Comparison of ENCODE assay signal across 1 cellular context in the genomic region with DNA sequence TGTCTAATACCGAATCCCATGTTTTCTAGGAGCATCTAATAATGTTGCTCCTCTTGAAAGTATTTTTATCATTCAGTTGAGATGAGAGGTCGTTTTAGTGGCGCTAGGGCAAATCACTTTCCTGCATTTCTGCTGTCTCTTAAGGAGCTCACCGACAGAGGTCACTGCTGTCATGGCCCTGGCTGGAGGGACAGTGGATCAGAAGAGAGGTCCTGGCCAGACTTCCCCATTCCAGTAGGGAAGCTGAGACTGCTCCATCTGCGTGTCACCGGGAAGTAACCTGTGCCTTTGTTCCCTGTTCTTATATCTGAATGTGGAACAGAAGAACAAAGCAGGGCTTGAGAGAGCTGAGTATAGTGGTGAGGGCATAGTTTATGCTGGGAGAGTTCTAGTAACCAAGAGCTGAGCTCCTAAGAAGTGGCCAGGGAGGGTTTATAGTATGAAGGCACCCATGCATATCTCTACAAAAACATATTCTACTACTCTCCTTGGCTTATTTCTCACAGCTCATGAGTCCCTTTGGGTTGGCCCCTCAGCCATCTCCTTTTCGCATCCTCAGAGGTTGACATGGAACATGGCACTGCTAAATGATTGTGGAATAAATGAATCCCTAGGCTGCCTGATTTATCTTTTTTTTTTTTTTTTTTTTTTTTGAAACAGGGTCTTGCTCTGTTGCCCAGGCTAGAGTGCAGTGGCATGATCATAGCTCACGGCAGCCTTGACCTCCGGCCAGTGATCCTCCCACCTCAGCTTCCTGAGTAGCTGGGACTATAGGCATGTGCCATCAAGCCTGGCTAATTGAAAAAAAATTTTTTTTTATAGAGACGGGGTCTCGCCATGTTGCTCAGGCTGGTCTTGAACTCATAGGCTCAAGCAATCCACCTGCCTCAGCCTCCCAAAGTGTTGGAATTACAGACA.
A peak's percentile ranks its signal among the peaks of the same experiment; 100 is the strongest.
TF ChIP-seq lines count a peak whose summit lies in the region.

No MANE protein-coding gene starts in this region.

TF ChIP-seq in HepG2, 621 proteins besides CTCF, POLR2A, EP300 and RAD21 (continued from another document and continues in another):
- TF ChIP-seq, protein P1, sequence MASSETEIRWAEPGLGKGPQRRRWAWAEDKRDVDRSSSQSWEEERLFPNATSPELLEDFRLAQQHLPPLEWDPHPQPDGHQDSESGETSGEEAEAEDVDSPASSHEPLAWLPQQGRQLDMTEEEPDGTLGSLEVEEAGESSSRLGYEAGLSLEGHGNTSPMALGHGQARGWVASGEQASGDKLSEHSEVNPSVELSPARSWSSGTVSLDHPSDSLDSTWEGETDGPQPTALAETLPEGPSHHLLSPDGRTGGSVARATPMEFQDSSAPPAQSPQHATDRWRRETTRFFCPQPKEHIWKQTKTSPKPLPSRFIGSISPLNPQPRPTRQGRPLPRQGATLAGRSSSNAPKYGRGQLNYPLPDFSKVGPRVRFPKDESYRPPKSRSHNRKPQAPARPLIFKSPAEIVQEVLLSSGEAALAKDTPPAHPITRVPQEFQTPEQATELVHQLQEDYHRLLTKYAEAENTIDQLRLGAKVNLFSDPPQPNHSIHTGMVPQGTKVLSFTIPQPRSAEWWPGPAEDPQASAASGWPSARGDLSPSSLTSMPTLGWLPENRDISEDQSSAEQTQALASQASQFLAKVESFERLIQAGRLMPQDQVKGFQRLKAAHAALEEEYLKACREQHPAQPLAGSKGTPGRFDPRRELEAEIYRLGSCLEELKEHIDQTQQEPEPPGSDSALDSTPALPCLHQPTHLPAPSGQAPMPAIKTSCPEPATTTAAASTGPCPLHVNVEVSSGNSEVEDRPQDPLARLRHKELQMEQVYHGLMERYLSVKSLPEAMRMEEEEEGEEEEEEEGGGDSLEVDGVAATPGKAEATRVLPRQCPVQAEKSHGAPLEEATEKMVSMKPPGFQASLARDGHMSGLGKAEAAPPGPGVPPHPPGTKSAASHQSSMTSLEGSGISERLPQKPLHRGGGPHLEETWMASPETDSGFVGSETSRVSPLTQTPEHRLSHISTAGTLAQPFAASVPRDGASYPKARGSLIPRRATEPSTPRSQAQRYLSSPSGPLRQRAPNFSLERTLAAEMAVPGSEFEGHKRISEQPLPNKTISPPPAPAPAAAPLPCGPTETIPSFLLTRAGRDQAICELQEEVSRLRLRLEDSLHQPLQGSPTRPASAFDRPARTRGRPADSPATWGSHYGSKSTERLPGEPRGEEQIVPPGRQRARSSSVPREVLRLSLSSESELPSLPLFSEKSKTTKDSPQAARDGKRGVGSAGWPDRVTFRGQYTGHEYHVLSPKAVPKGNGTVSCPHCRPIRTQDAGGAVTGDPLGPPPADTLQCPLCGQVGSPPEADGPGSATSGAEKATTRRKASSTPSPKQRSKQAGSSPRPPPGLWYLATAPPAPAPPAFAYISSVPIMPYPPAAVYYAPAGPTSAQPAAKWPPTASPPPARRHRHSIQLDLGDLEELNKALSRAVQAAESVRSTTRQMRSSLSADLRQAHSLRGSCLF (CRISPR knock-in tag; IDR thresholded peaks at IDR 0.05; ENCODE audit: borderline replicate concordance) = no peak
- TF ChIP-seq ARID4A (CRISPR knock-in tag; IDR thresholded peaks at IDR 0.05; ENCODE audit: borderline replicate concordance) (no peak), DZIP1 (CRISPR knock-in tag; IDR thresholded peaks at IDR 0.05) (no peak), HNRNPLL (IDR thresholded peaks at IDR 0.05; ENCODE audit: low read depth, low read length, poor library complexity, severe bottlenecking) (no peak), ERF (CRISPR knock-in tag; IDR thresholded peaks at IDR 0.05) (no peak), EEA1 (CRISPR knock-in tag; IDR thresholded peaks at IDR 0.05; ENCODE audit: borderline replicate concordance) (no peak), HOXA3 (CRISPR knock-in tag; IDR thresholded peaks at IDR 0.05) (no peak), SAFB2 (CRISPR knock-in tag; IDR thresholded peaks at IDR 0.05; ENCODE audit: borderline replicate concordance, low read depth) (no peak), SOX13 (IDR thresholded peaks at IDR 0.05) (no peak), SOX13 (CRISPR knock-in tag; conservative IDR thresholded peaks at IDR 0.05 in 1 of 2, IDR thresholded peaks at IDR 0.05 in 1 of 2) (0 out of 4 replicates have a peak, but pooled peaks of 1 of the 2 experiments have one; percentile 19), REL (CRISPR knock-in tag; conservative IDR thresholded peaks at IDR 0.05) (no peak), FOXO1 (CRISPR knock-in tag; IDR thresholded peaks at IDR 0.05) (no peak), ZBTB33 (CRISPR knock-in tag; IDR thresholded peaks at IDR 0.05) (peak; percentile 96), HBP1 (CRISPR knock-in tag; IDR thresholded peaks at IDR 0.05; ENCODE audit: low read depth) (no peak), GTF3A (CRISPR knock-in tag; conservative IDR thresholded peaks at IDR 0.05) (no peak), ZFYVE20 (CRISPR knock-in tag; IDR thresholded peaks at IDR 0.05; ENCODE audit: borderline replicate concordance, low read depth) (no peak), ZNF761 (CRISPR knock-in tag; conservative IDR thresholded peaks at IDR 0.05) (no peak), BRD4 (CRISPR knock-in tag; IDR thresholded peaks at IDR 0.05) (no peak), SMAD9 (CRISPR knock-in tag; IDR thresholded peaks at IDR 0.05) (no peak), IRX3 (CRISPR knock-in tag; IDR thresholded peaks at IDR 0.05; ENCODE audit: borderline replicate concordance, low read depth) (no peak), ZNF234 (CRISPR knock-in tag; conservative IDR thresholded peaks at IDR 0.05) (no peak), ZNF30 (CRISPR knock-in tag; IDR thresholded peaks at IDR 0.05) (no peak)
- TF ChIP-seq, protein P2, sequence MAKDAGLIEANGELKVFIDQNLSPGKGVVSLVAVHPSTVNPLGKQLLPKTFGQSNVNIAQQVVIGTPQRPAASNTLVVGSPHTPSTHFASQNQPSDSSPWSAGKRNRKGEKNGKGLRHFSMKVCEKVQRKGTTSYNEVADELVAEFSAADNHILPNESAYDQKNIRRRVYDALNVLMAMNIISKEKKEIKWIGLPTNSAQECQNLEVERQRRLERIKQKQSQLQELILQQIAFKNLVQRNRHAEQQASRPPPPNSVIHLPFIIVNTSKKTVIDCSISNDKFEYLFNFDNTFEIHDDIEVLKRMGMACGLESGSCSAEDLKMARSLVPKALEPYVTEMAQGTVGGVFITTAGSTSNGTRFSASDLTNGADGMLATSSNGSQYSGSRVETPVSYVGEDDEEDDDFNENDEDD (CRISPR knock-in tag; IDR thresholded peaks at IDR 0.05; ENCODE audit: borderline replicate concordance) = no peak
- TF ChIP-seq, protein P3, sequence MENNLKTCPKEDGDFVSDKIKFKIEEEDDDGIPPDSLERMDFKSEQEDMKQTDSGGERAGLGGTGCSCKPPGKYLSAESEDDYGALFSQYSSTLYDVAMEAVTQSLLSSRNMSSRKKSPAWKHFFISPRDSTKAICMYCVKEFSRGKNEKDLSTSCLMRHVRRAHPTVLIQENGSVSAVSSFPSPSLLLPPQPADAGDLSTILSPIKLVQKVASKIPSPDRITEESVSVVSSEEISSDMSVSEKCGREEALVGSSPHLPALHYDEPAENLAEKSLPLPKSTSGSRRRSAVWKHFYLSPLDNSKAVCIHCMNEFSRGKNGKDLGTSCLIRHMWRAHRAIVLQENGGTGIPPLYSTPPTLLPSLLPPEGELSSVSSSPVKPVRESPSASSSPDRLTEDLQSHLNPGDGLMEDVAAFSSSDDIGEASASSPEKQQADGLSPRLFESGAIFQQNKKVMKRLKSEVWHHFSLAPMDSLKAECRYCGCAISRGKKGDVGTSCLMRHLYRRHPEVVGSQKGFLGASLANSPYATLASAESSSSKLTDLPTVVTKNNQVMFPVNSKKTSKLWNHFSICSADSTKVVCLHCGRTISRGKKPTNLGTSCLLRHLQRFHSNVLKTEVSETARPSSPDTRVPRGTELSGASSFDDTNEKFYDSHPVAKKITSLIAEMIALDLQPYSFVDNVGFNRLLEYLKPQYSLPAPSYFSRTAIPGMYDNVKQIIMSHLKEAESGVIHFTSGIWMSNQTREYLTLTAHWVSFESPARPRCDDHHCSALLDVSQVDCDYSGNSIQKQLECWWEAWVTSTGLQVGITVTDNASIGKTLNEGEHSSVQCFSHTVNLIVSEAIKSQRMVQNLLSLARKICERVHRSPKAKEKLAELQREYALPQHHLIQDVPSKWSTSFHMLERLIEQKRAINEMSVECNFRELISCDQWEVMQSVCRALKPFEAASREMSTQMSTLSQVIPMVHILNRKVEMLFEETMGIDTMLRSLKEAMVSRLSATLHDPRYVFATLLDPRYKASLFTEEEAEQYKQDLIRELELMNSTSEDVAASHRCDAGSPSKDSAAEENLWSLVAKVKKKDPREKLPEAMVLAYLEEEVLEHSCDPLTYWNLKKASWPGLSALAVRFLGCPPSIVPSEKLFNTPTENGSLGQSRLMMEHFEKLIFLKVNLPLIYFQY (CRISPR knock-in tag; IDR thresholded peaks at IDR 0.05; ENCODE audit: borderline replicate concordance) = no peak
- TF ChIP-seq, protein P4, sequence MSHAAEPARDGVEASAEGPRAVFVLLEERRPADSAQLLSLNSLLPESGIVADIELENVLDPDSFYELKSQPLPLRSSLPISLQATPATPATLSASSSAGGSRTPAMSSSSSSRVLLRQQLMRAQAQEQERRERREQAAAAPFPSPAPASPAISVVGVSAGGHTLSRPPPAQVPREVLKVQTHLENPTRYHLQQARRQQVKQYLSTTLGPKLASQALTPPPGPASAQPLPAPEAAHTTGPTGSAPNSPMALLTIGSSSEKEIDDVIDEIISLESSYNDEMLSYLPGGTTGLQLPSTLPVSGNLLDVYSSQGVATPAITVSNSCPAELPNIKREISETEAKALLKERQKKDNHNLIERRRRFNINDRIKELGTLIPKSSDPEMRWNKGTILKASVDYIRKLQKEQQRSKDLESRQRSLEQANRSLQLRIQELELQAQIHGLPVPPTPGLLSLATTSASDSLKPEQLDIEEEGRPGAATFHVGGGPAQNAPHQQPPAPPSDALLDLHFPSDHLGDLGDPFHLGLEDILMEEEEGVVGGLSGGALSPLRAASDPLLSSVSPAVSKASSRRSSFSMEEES (CRISPR knock-in tag; IDR thresholded peaks at IDR 0.05) = no peak
- TF ChIP-seq, protein P5, sequence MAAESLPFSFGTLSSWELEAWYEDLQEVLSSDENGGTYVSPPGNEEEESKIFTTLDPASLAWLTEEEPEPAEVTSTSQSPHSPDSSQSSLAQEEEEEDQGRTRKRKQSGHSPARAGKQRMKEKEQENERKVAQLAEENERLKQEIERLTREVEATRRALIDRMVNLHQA (CRISPR knock-in tag; IDR thresholded peaks at IDR 0.05) = no peak
